32 cellular contexts compared by ENCODE assay signal in the genomic region with DNA sequence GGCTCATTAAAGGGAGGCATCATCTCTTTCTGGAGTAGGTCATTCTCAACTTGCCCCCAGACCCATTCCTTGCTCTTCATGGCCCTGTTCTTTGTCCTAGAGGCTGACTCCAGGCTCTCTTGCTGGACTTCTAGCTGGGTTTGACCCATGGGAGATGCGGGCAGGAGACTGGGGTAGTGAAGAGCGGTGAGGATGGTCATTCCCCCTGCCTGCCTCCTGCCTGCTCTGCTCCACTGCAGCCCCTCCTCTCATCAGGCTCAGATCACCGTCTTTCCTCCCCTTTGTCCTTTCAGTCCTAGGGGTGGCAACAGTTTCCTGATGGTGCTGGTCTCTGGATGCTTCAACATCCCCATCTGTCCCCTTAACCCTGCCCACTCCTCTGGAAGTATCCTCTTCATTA.
"Had no signal": no experiment of that assay in that cellular context is flagged by ENCODE, and none has a peak within 500 bp of the region (broad histone marks: within the 10 kb centered on the region; RNA-seq: fewer than 3 reads in every experiment).

No MANE protein-coding gene starts in this region.

- H3K27me3 ChIP-seq: pancreas had no signal

- H3K4me3 Mint-ChIP-seq: mesothelial cell of epicardium; naive B cell; natural killer cell; nephron progenitor cell; neural progenitor cell; stimulated activated memory B cell treated with anti-CD40 and anti-IgM and Interleukin-4, amounts not matched to agents 10 μg/mL and 1 μg/mL and 100 μg/mL, for 72 hours; stimulated activated naive CD8-positive, alpha-beta T cell treated with anti-CD3 and anti-CD28 coated beads, Interleukin-15, amount 100 ng/mL, for 72 hours; type B pancreatic cell had no signal

- H3K36me3 Mint-ChIP-seq: mesothelial cell of epicardium; naive B cell; natural killer cell; stimulated activated memory B cell treated with anti-CD40 and anti-IgM and Interleukin-4, amounts not matched to agents 10 μg/mL and 1 μg/mL and 100 μg/mL, for 72 hours; type B pancreatic cell had no signal

- H3K4me1 ChIP-seq: heart right ventricle, lower lobe of right lung, pancreas, prostate gland, uterus had no signal

- H3K27ac ChIP-seq: heart right ventricle, hepatocyte, lower lobe of right lung, neural progenitor cell, neutrophil, pancreas, prostate gland, tibial nerve, uterus had no signal

- ATAC-seq: heart right ventricle; left cardiac atrium; left lobe of liver; lower lobe of right lung; natural killer cell; pancreas; right cardiac atrium; sciatic nerve; stimulated activated memory B cell treated with anti-CD40 and anti-IgM and Interleukin-4, amounts not matched to agents 10 μg/mL and 1 μg/mL and 100 μg/mL, for 72 hours; stimulated activated naive CD8-positive, alpha-beta T cell treated with anti-CD3 and anti-CD28 coated beads, Interleukin-15, amount 100 ng/mL, for 72 hours had no signal

- DNase-seq: heart right ventricle; kidney glomerular epithelial cell; left cardiac atrium; lower lobe of right lung; mammary epithelial cell; mesendoderm; naive B cell; natural killer cell; nephron progenitor cell; occipital lobe; retina; right cardiac atrium; small intestine; stimulated activated CD4-positive, alpha-beta T cell treated with anti-CD3 and anti-CD28 coated beads, Interleukin-1b, Interleukin-23, amount 100 ng/mL, for 48 hours; stimulated activated CD4-positive, alpha-beta T cell treated with anti-CD3 and anti-CD28 coated beads, Interleukin-2, amount 100 ng/mL, for 48 hours; stimulated activated CD4-positive, alpha-beta T cell treated with anti-CD3 and anti-CD28 coated beads, Interleukin-4, amount 100 ng/mL, for 4 hours; stimulated activated CD8-positive, alpha-beta memory T cell treated with anti-CD3 and anti-CD28 coated beads, Interleukin-4, amount 100 ng/mL, for 48 hours; stimulated activated naive CD4-positive, alpha-beta T cell treated with Interleukin-2 at 50 U/mL for 16 hours; stimulated activated naive CD8-positive, alpha-beta T cell treated with anti-CD3 and anti-CD28 coated beads, Interleukin-15, amount 100 ng/mL, for 72 hours; substantia nigra; uterus had no signal

- H3K36me3 ChIP-seq: heart right ventricle, lower lobe of right lung, neural progenitor cell, neutrophil, pancreas, prostate gland, tibial nerve, uterus had no signal

- H3K9me3 Mint-ChIP-seq: mesothelial cell of epicardium; naive B cell; natural killer cell; nephron progenitor cell; neural progenitor cell; stimulated activated memory B cell treated with anti-CD40 and anti-IgM and Interleukin-4, amounts not matched to agents 10 μg/mL and 1 μg/mL and 100 μg/mL, for 72 hours; stimulated activated naive CD8-positive, alpha-beta T cell treated with anti-CD3 and anti-CD28 coated beads, Interleukin-15, amount 100 ng/mL, for 72 hours; type B pancreatic cell had no signal

- H3K4me3 ChIP-seq: heart right ventricle, hepatocyte, lower lobe of right lung, neural progenitor cell, pancreas, prostate gland, tibial nerve, uterus had no signal

- H3K4me1 Mint-ChIP-seq: mesothelial cell of epicardium; naive B cell; natural killer cell; stimulated activated memory B cell treated with anti-CD40 and anti-IgM and Interleukin-4, amounts not matched to agents 10 μg/mL and 1 μg/mL and 100 μg/mL, for 72 hours; stimulated activated naive CD8-positive, alpha-beta T cell treated with anti-CD3 and anti-CD28 coated beads, Interleukin-15, amount 100 ng/mL, for 72 hours had no signal

- H3K9me3 ChIP-seq: heart right ventricle, lower lobe of right lung, neutrophil, pancreas, prostate gland, tibial nerve, uterus had no signal

- H3K27ac Mint-ChIP-seq: mesothelial cell of epicardium; natural killer cell; nephron progenitor cell; neural progenitor cell; stimulated activated memory B cell treated with anti-CD40 and anti-IgM and Interleukin-4, amounts not matched to agents 10 μg/mL and 1 μg/mL and 100 μg/mL, for 72 hours; stimulated activated naive CD8-positive, alpha-beta T cell treated with anti-CD3 and anti-CD28 coated beads, Interleukin-15, amount 100 ng/mL, for 72 hours; type B pancreatic cell had no signal
